Comparison of ENCODE assay signal across 16 cellular contexts in genomic region chr3:125634346-125634964, GRCh38. TPM values are rescaled to one million over a fixed set of nuclear protein-coding genes. Genes with fewer than 3 reads are reported as not detected.
A peak's percentile ranks its signal among the peaks of the same experiment; 100 is the strongest.
DNase-seq lines count a peak whose midpoint lies in the region; ATAC-seq, FAIRE-seq and TF ChIP-seq lines count a peak whose summit lies in the region.
"Had no signal": no experiment of that assay in that cellular context is flagged by ENCODE, and none has a peak within 500 bp of the region (broad histone marks: within the 10 kb centered on the region; RNA-seq: fewer than 3 reads in every experiment).

No MANE protein-coding gene starts in this region.

- no peaks in the 10 kb centered on the region for H3K79me2 ChIP-seq in DND-41 (ENCODE audit: insufficient read depth, low read length)

- no peaks in the 10 kb centered on the region for H3K27me3 Mint-ChIP-seq in dendritic cell treated with granulocyte-macrophage colony-stimulating factor and Interleukin-4, amounts not matched to agents 40 ng/mL and 50 ng/mL, for 4 days
- H3K27me3 Mint-ChIP-seq in naive thymus-derived CD4-positive, alpha-beta T cell, result peaks cover 13 to 35% (median 22%) of the 10 kb centered on the region in 5 donors
- H3K27me3 Mint-ChIP-seq in stimulated activated naive CD8-positive, alpha-beta T cell treated with anti-CD3 and anti-CD28 coated beads, Interleukin-15, amount 100 ng/mL, for 72 hours, result peaks cover 33% of the 10 kb centered on the region

- no peaks in the 10 kb centered on the region for H4K20me1 ChIP-seq in DND-41 (ENCODE audit: insufficient read depth, low read length)

- no peaks in the 10 kb centered on the region for H3K27me3 ChIP-seq in DND-41 (ENCODE audit: insufficient read depth, low read length, poor library complexity)
- no peaks in the 10 kb centered on the region for H3K27me3 ChIP-seq in naive thymus-derived CD4-positive, alpha-beta T cell (ENCODE audit: control insufficient read depth in 2 of 2, insufficient read depth in 2 of 2, low read length in 2 of 2)
- H3K27me3 ChIP-seq: SJSA1 had no signal

- H3K9me3 ChIP-seq in DND-41 (ENCODE audit: insufficient read depth, low read length, severe bottlenecking) (no peaks in the 10 kb centered on the region), kidney (ENCODE audit: control insufficient read depth in 1 of 2, low read length in 2 of 2) (no peaks in the 10 kb centered on the region)
- peaks cover 0 to 6% (median 0%) of the 10 kb centered on the region in 3 experiments for H3K9me3 ChIP-seq in naive thymus-derived CD4-positive, alpha-beta T cell (ENCODE audit: control insufficient read depth in 2 of 3, low read length in 3 of 3)
- H3K9me3 ChIP-seq: SJSA1 had no signal

- in situ Hi-C loops in KBM-7 (cut with MboI; ENCODE audit: low pct_unique_long_range_greater_than_20kb, low sequenced_read_pairs), result no loop called here

- intact Hi-C loops in dendritic cell treated with granulocyte-macrophage colony-stimulating factor and Interleukin-4, amounts not matched to agents 40 ng/mL and 50 ng/mL, for 4 days (cut with micrococcal nuclease), result no loop called here
- intact Hi-C loops in naive thymus-derived CD4-positive, alpha-beta T cell (cut with micrococcal nuclease), result no loop called here
- intact Hi-C loops in kidney (cut with DNase I), result no loop called here

- H3K4me2 ChIP-seq in DND-41 (ENCODE audit: insufficient read depth, low read length), result no peak overlapping the region

- H3K4me3 Mint-ChIP-seq in dendritic cell treated with granulocyte-macrophage colony-stimulating factor and Interleukin-4, amounts not matched to agents 40 ng/mL and 50 ng/mL, for 4 days, result no peak overlapping the region
- H3K4me3 Mint-ChIP-seq in naive thymus-derived CD4-positive, alpha-beta T cell, result no peak overlapping the region
- H3K4me3 Mint-ChIP-seq in stimulated activated naive CD8-positive, alpha-beta T cell treated with anti-CD3 and anti-CD28 coated beads, Interleukin-15, amount 100 ng/mL, for 72 hours, result no peak overlapping the region
- H3K4me3 Mint-ChIP-seq: CD4-positive, alpha-beta T cell had no signal

- DNase-seq in DND-41 (peak; percentile 23), KBM-7 (peak; percentile 55), RCC 7860 (ENCODE audit: low spot score) (no peak), kidney (no peak), H54 (ENCODE audit: insufficient read length, low spot score) (no peak)
- no peak for DNase-seq in naive thymus-derived CD4-positive, alpha-beta T cell
- DNase-seq in stimulated activated naive CD8-positive, alpha-beta T cell treated with anti-CD3 and anti-CD28 coated beads, Interleukin-15, amount 100 ng/mL, for 72 hours, result no peak
- DNase-seq: CD4-positive, alpha-beta T cell; DMS53; NCI-H1092; NCI-H345; NCI-H526 treated with DMSO at 0.1 percent for 48 hours had no signal

- TF ChIP-seq POLR2A in H54 (IDR thresholded peaks at IDR 0.05; ENCODE audit: low read depth, low read length), result no peak

- CTCF ChIA-PET in naive thymus-derived CD4-positive, alpha-beta T cell (lab: Charles Lee), result no interaction called here

- peaks cover 7% of the 10 kb centered on the region for H3K36me3 Mint-ChIP-seq in dendritic cell treated with granulocyte-macrophage colony-stimulating factor and Interleukin-4, amounts not matched to agents 40 ng/mL and 50 ng/mL, for 4 days (ENCODE audit: low read depth)
- peaks cover 0 to 10% (median 0%) of the 10 kb centered on the region in 5 donors for H3K36me3 Mint-ChIP-seq in naive thymus-derived CD4-positive, alpha-beta T cell

- peak; percentile 48; the same call in 2 of the 3 replicates for ATAC-seq in DND-41 (ENCODE audit: insufficient read depth, low read depth)
- peak; percentile 58 for ATAC-seq in naive thymus-derived CD4-positive, alpha-beta T cell
- ATAC-seq in stimulated activated naive CD8-positive, alpha-beta T cell treated with anti-CD3 and anti-CD28 coated beads, Interleukin-15, amount 100 ng/mL, for 72 hours, result no peak

- peaks cover 31% of the 10 kb centered on the region for H3K9me3 Mint-ChIP-seq in dendritic cell treated with granulocyte-macrophage colony-stimulating factor and Interleukin-4, amounts not matched to agents 40 ng/mL and 50 ng/mL, for 4 days
- H3K9me3 Mint-ChIP-seq in naive thymus-derived CD4-positive, alpha-beta T cell, result peaks cover 0 to 20% (median 3%) of the 10 kb centered on the region in 11 donors
- H3K9me3 Mint-ChIP-seq in stimulated activated naive CD8-positive, alpha-beta T cell treated with anti-CD3 and anti-CD28 coated beads, Interleukin-15, amount 100 ng/mL, for 72 hours, result no peaks in the 10 kb centered on the region
- H3K9me3 Mint-ChIP-seq: CD4-positive, alpha-beta T cell had no signal

- H3K4me1 ChIP-seq in DND-41 (ENCODE audit: insufficient read depth, low read length), result no peaks in the 10 kb centered on the region
- H3K4me1 ChIP-seq in naive thymus-derived CD4-positive, alpha-beta T cell (ENCODE audit: control insufficient read depth in 2 of 2, insufficient read depth in 2 of 2, low read length in 2 of 2), result no peaks in the 10 kb centered on the region
- no peaks in the 10 kb centered on the region for H3K4me1 ChIP-seq in kidney (ENCODE audit: control insufficient read depth in 1 of 2, insufficient read depth in 1 of 2, low read depth in 1 of 2, low read length in 2 of 2)
- H3K4me1 ChIP-seq: HAP-1, SJSA1 had no signal

- POLR2A ChIA-PET in naive thymus-derived CD4-positive, alpha-beta T cell (lab: Charles Lee), result no interaction called here

- FAIRE-seq in RCC 7860 (lab: Jason Lieb, UNC) (no peak), kidney (lab: Jason Lieb, UNC) (no peak), H54 (lab: Jason Lieb, UNC) (no peak)

- H3K4me3 ChIP-seq in DND-41 (ENCODE audit: low read depth in 1 of 2, low read length in 2 of 2) (no peak overlapping the region), kidney (ENCODE audit: low read length in 2 of 2) (no peak overlapping the region)
- H3K4me3 ChIP-seq in naive thymus-derived CD4-positive, alpha-beta T cell (ENCODE audit: low read length), result no peak overlapping the region
- H3K4me3 ChIP-seq: HAP-1, SJSA1 had no signal

- H3K27ac Mint-ChIP-seq in dendritic cell treated with granulocyte-macrophage colony-stimulating factor and Interleukin-4, amounts not matched to agents 40 ng/mL and 50 ng/mL, for 4 days, result peak overlapping the region; percentile 92
- H3K27ac Mint-ChIP-seq in naive thymus-derived CD4-positive, alpha-beta T cell, result no peak overlapping the region
- H3K27ac Mint-ChIP-seq in stimulated activated naive CD8-positive, alpha-beta T cell treated with anti-CD3 and anti-CD28 coated beads, Interleukin-15, amount 100 ng/mL, for 72 hours, result no peak overlapping the region
- H3K27ac Mint-ChIP-seq: CD4-positive, alpha-beta T cell had no signal

- no peak overlapping the region for H3K9ac ChIP-seq in DND-41 (ENCODE audit: low read depth, low read length)
- no peak overlapping the region for H3K9ac ChIP-seq in kidney (ENCODE audit: low read length in 2 of 2)

- TF ChIP-seq CTCF in DND-41 (IDR thresholded peaks at IDR 0.05; ENCODE audit: borderline replicate concordance, extremely low read depth, low read length, poor library complexity, severe bottlenecking), result no peak
- TF ChIP-seq CTCF in kidney (IDR thresholded peaks at IDR 0.05; ENCODE audit: borderline replicate concordance, extremely low read depth, insufficient read depth), result no peak

- peaks cover 38% of the 10 kb centered on the region for H3K4me1 Mint-ChIP-seq in dendritic cell treated with granulocyte-macrophage colony-stimulating factor and Interleukin-4, amounts not matched to agents 40 ng/mL and 50 ng/mL, for 4 days (ENCODE audit: low read depth)
- H3K4me1 Mint-ChIP-seq in naive thymus-derived CD4-positive, alpha-beta T cell, result no peaks in the 10 kb centered on the region
- no peaks in the 10 kb centered on the region for H3K4me1 Mint-ChIP-seq in stimulated activated naive CD8-positive, alpha-beta T cell treated with anti-CD3 and anti-CD28 coated beads, Interleukin-15, amount 100 ng/mL, for 72 hours

- H3K27ac ChIP-seq in DND-41 (ENCODE audit: low read length) (no peak overlapping the region), kidney (ENCODE audit: low read depth in 2 of 2, low read length in 2 of 2) (no peak overlapping the region)
- H3K27ac ChIP-seq in naive thymus-derived CD4-positive, alpha-beta T cell (ENCODE audit: low read depth, low read length), result no peak overlapping the region
- H3K27ac ChIP-seq: RWPE1, SJSA1 had no signal

- H2AFZ ChIP-seq in DND-41 (ENCODE audit: low read depth, low read length), result no peak overlapping the region

- H3K36me3 ChIP-seq in DND-41 (ENCODE audit: insufficient read depth, low read length) (no peaks in the 10 kb centered on the region), kidney (ENCODE audit: control insufficient read depth in 1 of 2, insufficient read depth in 2 of 2, low read length in 2 of 2) (no peaks in the 10 kb centered on the region)
- H3K36me3 ChIP-seq in naive thymus-derived CD4-positive, alpha-beta T cell (ENCODE audit: control insufficient read depth in 2 of 3, insufficient read depth in 3 of 3, low read length in 3 of 3), result no peaks in the 10 kb centered on the region
- H3K36me3 ChIP-seq: HAP-1, SJSA1 had no signal

RNA-seq across cellular contexts. Expression of gene OSBPL11, which starts 39.2 kb away (rescaled TPM):
- total RNA-seq in naive thymus-derived CD4-positive, alpha-beta T cell, result 10 to 100 TPM in 4 of 5 experiments, 1 to 10 TPM in 1; 6.7 to 18.7 (median 13.7) TPM
- polyA plus RNA-seq in naive thymus-derived CD4-positive, alpha-beta T cell, result 1 to 10 TPM; 5.7 to 7.1 TPM
- total RNA-seq in kidney, result 16.1 TPM
- polyA plus RNA-seq in kidney (ENCODE audit: insufficient read depth, low read depth, low replicate concordance), result 5.0 TPM

Comparison
In these comparisons a context has a peak if more than half of its experiments do, and no peak if none do; other contexts are left out.
1. DNase-seq: peak in DND-41 (single experiment) and KBM-7 (single experiment); none in naive thymus-derived CD4-positive, alpha-beta T cell (0 of 9), RCC 7860 (single experiment), stimulated activated naive CD8-positive, alpha-beta T cell treated with anti-CD3 and anti-CD28 coated beads, Interleukin-15, amount 100 ng/mL, for 72 hours (0 of 2), kidney (single experiment) and H54 (single experiment).